ENCODE assay signal across 25 cellular contexts in the genomic region with DNA sequence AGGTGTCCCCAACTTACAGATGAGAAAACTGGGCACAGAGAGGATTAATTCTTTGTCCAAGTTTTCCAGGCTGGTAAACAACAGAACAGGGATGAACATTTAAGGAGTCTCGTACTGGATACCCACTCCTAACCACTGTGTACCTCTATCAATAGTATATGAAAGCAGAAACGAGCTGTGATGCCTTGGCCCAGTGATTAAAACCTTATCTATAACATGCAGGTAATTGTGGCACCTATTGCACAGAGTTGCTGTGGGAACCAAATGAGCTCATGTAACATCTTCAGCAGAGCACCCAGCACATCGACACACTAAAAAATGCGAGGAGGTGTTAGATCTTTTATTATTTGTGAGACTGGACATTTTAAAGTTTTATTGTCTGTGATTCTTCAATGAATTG. TPM values are rescaled to one million over a fixed set of nuclear protein-coding genes. Genes with fewer than 3 reads are reported as not detected.
A peak's percentile ranks its signal among the peaks of the same experiment; 100 is the strongest.
DNase-seq lines count a peak whose midpoint lies in the region; ATAC-seq, FAIRE-seq and TF ChIP-seq lines count a peak whose summit lies in the region.
"Had no signal": no experiment of that assay in that cellular context is flagged by ENCODE, and none has a peak within 500 bp of the region (broad histone marks: within the 10 kb centered on the region; RNA-seq: fewer than 3 reads in every experiment).

No MANE protein-coding gene starts in this region.

- H3K4me3 ChIP-seq in coronary artery (peak overlapping the region; percentile 64), spleen (peak overlapping the region in 4 of 8 donors; percentile 23 to 64 (median 38))
- H3K4me3 ChIP-seq: cardiac muscle cell, HAP-1, neural progenitor cell, SJSA1, tibial artery had no signal

- no peak for TF ChIP-seq POLR2A in spleen (IDR thresholded peaks at IDR 0.05)

- peaks cover 4% of the 10 kb centered on the region for H3K36me3 Mint-ChIP-seq in activated CD4-positive, alpha-beta T cell treated with anti-CD3 and anti-CD28 coated beads for 36 hours (ENCODE audit: low read depth)
- H3K36me3 Mint-ChIP-seq: neural progenitor cell had no signal

- H3K27me3 Mint-ChIP-seq in activated CD4-positive, alpha-beta T cell treated with anti-CD3 and anti-CD28 coated beads for 36 hours, result peaks cover 25% of the 10 kb centered on the region

- intact Hi-C loops in activated CD4-positive, alpha-beta T cell treated with anti-CD3 and anti-CD28 coated beads for 36 hours (cut with DNase I, micrococcal nuclease), result no loop called here
- intact Hi-C loops in spleen (cut with DNase I; ENCODE audit: low total_unique reads) (no loop called here), cardiac septum (cut with DNase I) (no loop called here)

- WGBS in spleen, 5 donors, result 84 to 92% (median 89%) methylated on average over 4 of the region's 4 CpGs

- no peaks in the 10 kb centered on the region for H3K9me3 Mint-ChIP-seq in activated CD4-positive, alpha-beta T cell treated with anti-CD3 and anti-CD28 coated beads for 36 hours (ENCODE audit: low read depth)
- H3K9me3 Mint-ChIP-seq: neural progenitor cell had no signal

- peak overlapping the region; percentile 57 for H3K4me3 Mint-ChIP-seq in activated CD4-positive, alpha-beta T cell treated with anti-CD3 and anti-CD28 coated beads for 36 hours
- H3K4me3 Mint-ChIP-seq: neural progenitor cell had no signal

- in situ Hi-C loops in G401 (cut with HindIII; ENCODE audit: low sequenced_read_pairs), result no loop called here

- H3K4me1 Mint-ChIP-seq in activated CD4-positive, alpha-beta T cell treated with anti-CD3 and anti-CD28 coated beads for 36 hours, result peaks cover 28% of the 10 kb centered on the region

- H3K4me1 ChIP-seq in spleen, result peaks cover 37 to 100% (median 89%) of the 10 kb centered on the region in 6 donors
- H3K4me1 ChIP-seq: HAP-1, SJSA1 had no signal

- no peak for ATAC-seq in activated CD4-positive, alpha-beta T cell treated with anti-CD3 and anti-CD28 coated beads for 36 hours
- no peak for ATAC-seq in GM21723 (IDR thresholded peaks at IDR 0.05; ENCODE audit: unreplicated experiment)

- no peaks in the 10 kb centered on the region for H3K9me3 ChIP-seq in spleen
- H3K9me3 ChIP-seq: HAP-1, SJSA1, tibial artery had no signal

- no peaks in the 10 kb centered on the region for H3K36me3 ChIP-seq in spleen
- H3K36me3 ChIP-seq: cardiac muscle cell, HAP-1, neural progenitor cell, SJSA1, tibial artery had no signal

- no peak overlapping the region for H3K27ac Mint-ChIP-seq in activated CD4-positive, alpha-beta T cell treated with anti-CD3 and anti-CD28 coated beads for 36 hours
- H3K27ac Mint-ChIP-seq: neural progenitor cell had no signal

- H3K27ac ChIP-seq in coronary artery (no peak overlapping the region), spleen (peak overlapping the region in 6 of 8 donors; percentile 75 to 90 (median 80))
- H3K27ac ChIP-seq: cardiac muscle cell, neural progenitor cell, SJSA1, tibial artery had no signal

- H3K27me3 ChIP-seq in spleen (replicated peaks in 1 of 7), result no peaks in the 10 kb centered on the region
- H3K27me3 ChIP-seq: cardiac muscle cell, neural progenitor cell, SJSA1, tibial artery had no signal

- FAIRE-seq in GM18507 (lab: Jason Lieb, UNC), result peak; percentile 12
- FAIRE-seq: HTR-8/SVneo, TTC549 had no signal

- POLR2A ChIA-PET in activated CD4-positive, alpha-beta T cell treated with anti-CD3 and anti-CD28 coated beads for 36 hours (lab: Charles Lee), result no interaction called here

- DNase-seq in activated CD4-positive, alpha-beta T cell treated with anti-CD3 and anti-CD28 coated beads for 36 hours, result no peak
- DNase-seq in activated CD4-positive, alpha-beta T cell treated with anti-CD3 and anti-CD28 coated beads for 1 hour, result no peak
- no peak for DNase-seq in GM18507 (ENCODE audit: extremely low spot score, insufficient read length, low read depth)
- DNase-seq in coronary artery (ENCODE audit: low spot score), result no peak
- no peak for DNase-seq in spleen
- DNase-seq in cardiac septum (ENCODE audit: low spot score), result no peak
- no peak for DNase-seq in G401 (ENCODE audit: low spot score)
- DNase-seq: EL; foreskin melanocyte; mesenchymal stem cell; NCI-H1694 treated with DMSO at 0.1 percent for 48 hours; stimulated activated CD4-positive, alpha-beta T cell treated with anti-CD3 and anti-CD28 coated beads, Interleukin-2, amount 100 ng/mL, for 24 hours; tibial artery had no signal

- CTCF ChIA-PET in activated CD4-positive, alpha-beta T cell treated with anti-CD3 and anti-CD28 coated beads for 36 hours (lab: Charles Lee), result no interaction called here

- TF ChIP-seq CTCF in coronary artery (IDR thresholded peaks at IDR 0.05) (no peak), spleen (IDR thresholded peaks at IDR 0.05 in 8 of 11, conservative IDR thresholded peaks at IDR 0.05 in 3 of 11) (no peak)

RNA-seq across cellular contexts. Expression of gene TMEM273, which starts 1.6 kb away (rescaled TPM):
- total RNA-seq in activated CD4-positive, alpha-beta T cell treated with anti-CD3 and anti-CD28 coated beads for 36 hours, result 10 to 100 TPM; 26.5 to 28.0 TPM
- total RNA-seq in spleen (10 to 100 TPM; 25.6 to 46.9 (median 30.7) TPM), cardiac septum (16.6 TPM)
- polyA plus RNA-seq in spleen, result 10 to 100 TPM; 29.3 to 64.5 (median 52.5) TPM
- not detected in 2 replicates for total RNA-seq in G401 (2014; rRNA removed; shearing (Covaris generic))
- total RNA-seq: A172, cardiac muscle cell, M059J, NCI-H460, SJSA1 had no signal
- polyA plus RNA-seq: cardiac muscle cell had no signal

RNA-seq across cellular contexts. Expression of gene FAM170B, which starts 52.8 kb away (rescaled TPM):
- total RNA-seq in activated CD4-positive, alpha-beta T cell treated with anti-CD3 and anti-CD28 coated beads for 36 hours, result not detected
- total RNA-seq in spleen (not detected), cardiac septum (not detected)
- polyA plus RNA-seq in spleen, result under 1 TPM in 2 of 3 donors, not detected in 1; 0.05 to 0.06 TPM
- not detected in 2 replicates for total RNA-seq in G401 (2014; rRNA removed; shearing (Covaris generic))
- total RNA-seq: A172, cardiac muscle cell, M059J, NCI-H460, right cardiac atrium, SJSA1 had no signal
- polyA plus RNA-seq: adipose tissue, cardiac muscle cell, right cardiac atrium had no signal

Comparison
In these comparisons a context has a peak if more than half of its experiments do, and no peak if none do; other contexts are left out.
1. H3K27ac ChIP-seq: peak in spleen (6 of 8); none in coronary artery (0 of 2).
2. RNA of gene TMEM273, which starts 1.6 kb away (total RNA-seq): 25.6 to 46.9 TPM in spleen, 26.5 to 28.0 TPM in activated CD4-positive, alpha-beta T cell treated with anti-CD3 and anti-CD28 coated beads for 36 hours and 16.6 TPM in cardiac septum (single experiment); not detected in G401; every median in the first group is over 10 times any median in the second.